Comparison of ENCODE assay signal across 9 cellular contexts in genomic region chr18:45213040-45213333, GRCh38.
A peak's percentile ranks its signal among the peaks of the same experiment; 100 is the strongest.
DNase-seq lines count a peak whose midpoint lies in the region; ATAC-seq and TF ChIP-seq lines count a peak whose summit lies in the region.
"Had no signal": no experiment of that assay in that cellular context is flagged by ENCODE, and none has a peak within 500 bp of the region (broad histone marks: within the 10 kb centered on the region; RNA-seq: fewer than 3 reads in every experiment).

No MANE protein-coding gene starts in this region.

- no peak overlapping the region for H3K27ac ChIP-seq in 22Rv1
- H3K27ac ChIP-seq in RWPE1, result no peak overlapping the region
- no peak overlapping the region for H3K27ac ChIP-seq in sigmoid colon
- H3K27ac ChIP-seq: psoas muscle had no signal

- DNase-seq in RWPE1 (ENCODE audit: low spot score) (no peak), NCI-H2029 treated with DMSO at 0.1 percent for 48 hours (lab: John Stamatoyannopoulos, UW) (no peak), sigmoid colon (no peak)
- no peak for DNase-seq in stimulated activated CD4-positive, alpha-beta T cell treated with anti-CD3 and anti-CD28 coated beads, Interleukin-4, amount 100 ng/mL, for 1 hour

- 97 to 99% methylated on average over 1 of the region's 1 CpG for WGBS in sigmoid colon, 2 donors

- peaks cover 0 to 6% (median 2%) of the 10 kb centered on the region in 4 donors for H3K4me1 ChIP-seq in sigmoid colon
- H3K4me1 ChIP-seq: psoas muscle had no signal

- peak; percentile 60 for TF ChIP-seq CTCF in 22Rv1 (IDR thresholded peaks at IDR 0.05)
- TF ChIP-seq CTCF in RWPE1 (conservative IDR thresholded peaks at IDR 0.05; ENCODE audit: low read depth), result peak; percentile 52; the same call in 1 of the 2 replicates
- no peak for TF ChIP-seq CTCF in sigmoid colon (IDR thresholded peaks at IDR 0.05)

- POLR2A ChIA-PET in RWPE1 (lab: Yijun Ruan, JAX; ENCODE audit: low non-redundant PET), result no interaction called here

- CTCF ChIA-PET in RWPE1 (lab: Yijun Ruan, JAX), result interaction anchor here (0.5 to 1.4 kb wide), 9 partner anchors 11 to 1424 kb away, joined by 3 to 4 read pairs (median 3); no protein-coding TSS in a partner anchor

- no peaks in the 10 kb centered on the region for H3K9me3 ChIP-seq in sigmoid colon
- H3K9me3 ChIP-seq: psoas muscle had no signal

- TF ChIP-seq POLR2A in sigmoid colon (IDR thresholded peaks at IDR 0.05), result no peak

- H3K27me3 ChIP-seq in sigmoid colon, result no peaks in the 10 kb centered on the region

- no peak overlapping the region for H3K4me3 ChIP-seq in sigmoid colon
- H3K4me3 ChIP-seq: psoas muscle had no signal

- no peak for TF ChIP-seq EP300 in sigmoid colon (IDR thresholded peaks at IDR 0.05)

- ATAC-seq in GM19351 (IDR thresholded peaks at IDR 0.05; ENCODE audit: unreplicated experiment), result peak; percentile 24
- ATAC-seq in HG02852 (IDR thresholded peaks at IDR 0.05; ENCODE audit: unreplicated experiment), result peak; percentile 17
- no peak for ATAC-seq in GM21360 (IDR thresholded peaks at IDR 0.05; ENCODE audit: unreplicated experiment)

- intact Hi-C loops in sigmoid colon (cut with DNase I), result loop anchor here (2.0 to 10.0 kb wide), 3 partner anchors 408 to 1108 kb away; no protein-coding TSS in a partner anchor

- no peaks in the 10 kb centered on the region for H3K36me3 ChIP-seq in sigmoid colon

Comparison
In these comparisons a context has a peak if more than half of its experiments do, and no peak if none do; other contexts are left out.
1. CTCF ChIP-seq: peak in 22Rv1 (single experiment) and RWPE1 (single experiment); none in sigmoid colon (0 of 4).